In the genomic region with DNA sequence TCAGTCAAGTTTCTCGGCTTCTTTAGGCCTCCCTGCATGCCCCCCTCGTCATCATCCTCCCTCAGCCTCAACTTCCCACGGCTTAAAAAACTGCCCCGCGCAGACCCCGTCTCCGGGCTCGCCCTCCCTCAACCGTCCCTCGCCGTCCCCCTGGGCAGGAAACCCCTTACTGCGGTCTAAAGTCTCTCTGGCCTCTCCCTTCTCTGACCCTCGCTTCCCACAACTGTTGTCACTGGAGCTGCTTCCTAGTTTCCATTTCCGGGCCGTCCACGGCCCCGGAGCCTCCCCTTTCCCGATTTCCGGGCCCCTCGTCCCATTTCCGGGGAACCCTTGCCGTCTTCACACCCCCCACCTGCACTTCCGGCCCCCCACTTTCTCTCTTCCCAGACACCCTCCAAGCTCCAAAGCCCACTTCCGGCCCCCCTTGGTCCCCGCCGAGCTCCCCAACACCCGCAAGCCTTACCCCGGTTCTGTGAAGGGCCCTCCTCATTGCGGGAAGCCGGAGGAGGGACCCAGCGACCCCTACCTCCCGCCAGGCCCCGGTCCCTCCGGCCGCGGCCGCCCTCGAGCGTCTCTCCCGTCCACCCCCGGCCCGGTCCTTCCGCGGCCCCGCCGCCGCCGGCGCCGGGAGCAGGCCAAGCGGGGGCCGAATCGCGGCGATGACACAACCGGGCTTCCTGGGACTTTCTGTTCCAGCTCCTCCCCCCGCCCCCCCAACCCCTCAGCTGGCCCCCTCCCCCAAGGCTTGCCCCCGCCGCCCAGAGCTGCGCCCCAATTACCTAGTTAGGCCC, we compare ENCODE assay signal across 8 cellular contexts. TPM values are rescaled to one million over a fixed set of nuclear protein-coding genes. Genes with fewer than 3 reads are reported as not detected.
A peak's percentile ranks its signal among the peaks of the same experiment; 100 is the strongest.
DNase-seq lines count a peak whose midpoint lies in the region; ATAC-seq and TF ChIP-seq lines count a peak whose summit lies in the region.

No MANE protein-coding gene starts in this region.

- H3K4me3 ChIP-seq in epithelial cell of esophagus (ENCODE audit: low read length) = peak overlapping the region; percentile 78
- peak overlapping the region; percentile 98 for H3K4me3 ChIP-seq in mucosa of descending colon

- H3K4me1 ChIP-seq in mucosa of descending colon (ENCODE audit: low read depth) = peaks cover 15% of the 10 kb centered on the region

- intact Hi-C loops in mucosa of descending colon (cut with DNase I, micrococcal nuclease) = no loop called here

- ATAC-seq in GM18867 (IDR thresholded peaks at IDR 0.05; ENCODE audit: unreplicated experiment) (peak; percentile 29), HG03108 (IDR thresholded peaks at IDR 0.05; ENCODE audit: unreplicated experiment) (peak; percentile 15), mucosa of descending colon (peak; percentile 48)

- no peaks in the 10 kb centered on the region for H3K9me3 ChIP-seq in mucosa of descending colon

- peak; percentile 75 for DNase-seq in AG08396 (ENCODE audit: low spot score)
- DNase-seq in NCI-H526 treated with DMSO at 0.1 percent for 48 hours (lab: John Stamatoyannopoulos, UW) = peak; percentile 41
- DNase-seq in activated T-cell treated with anti-CD3 and anti-CD28 coated beads for 1 hour (ENCODE audit: low read depth) = peak; percentile 42
- DNase-seq in epithelial cell of esophagus (ENCODE audit: low read depth) = peak; percentile 65
- peak; percentile 73 to 89 (median 79) for DNase-seq in mucosa of descending colon
- DNase-seq in stimulated activated CD8-positive, alpha-beta memory T cell treated with anti-CD3 and anti-CD28 coated beads, Interleukin-4, amount 100 ng/mL, for 48 hours = peak; percentile 77

- H3K36me3 ChIP-seq in mucosa of descending colon (ENCODE audit: low read depth) = no peaks in the 10 kb centered on the region

- TF ChIP-seq CTCF in epithelial cell of esophagus (IDR thresholded peaks at IDR 0.05; ENCODE audit: insufficient read depth, low read depth, low read length, missing control alignments) = no peak
- no peak for TF ChIP-seq CTCF in mucosa of descending colon (IDR thresholded peaks at IDR 0.05)

RNA-seq across cellular contexts. Expression of gene TRIP12, which starts 0.5 kb away (rescaled TPM):
- 100 to 1,000 TPM; 196 to 240 (median 202) TPM for total RNA-seq in mucosa of descending colon

RNA-seq across cellular contexts. Expression of gene FBXO36, which starts 1.0 kb away (rescaled TPM):
- 1 to 10 TPM; 1.6 to 2.4 (median 2.1) TPM for total RNA-seq in mucosa of descending colon

Comparison
In these comparisons a context has a peak if more than half of its experiments do, and no peak if none do; other contexts are left out.
1. Peak in every context shown above with its lines: DNase-seq, ATAC-seq and H3K4me3 ChIP-seq.